In genomic region chr10:33571616-33572015, GRCh38 we compare ENCODE assay signal across 1 cellular context.
TF ChIP-seq lines count a peak whose summit lies in the region.

No MANE protein-coding gene starts in this region.

TF ChIP-seq in HepG2, 621 proteins besides CTCF, POLR2A, EP300 and RAD21 (continued from another document):
- TF ChIP-seq ZBTB34 (CRISPR knock-in tag; IDR thresholded peaks at IDR 0.05) (no peak), ARNTL (CRISPR knock-in tag; IDR thresholded peaks at IDR 0.05) (no peak), CHD2 (IDR thresholded peaks at IDR 0.05; ENCODE audit: low read depth, low read length) (no peak)
TF ChIP-seq in HepG2: peak in this region for 2.
